ENCODE assay signal across 27 cellular contexts in genomic region chr5:68086443-68086842, GRCh38.
A peak's percentile ranks its signal among the peaks of the same experiment; 100 is the strongest.
DNase-seq lines count a peak whose midpoint lies in the region; ATAC-seq, FAIRE-seq and TF ChIP-seq lines count a peak whose summit lies in the region.
"Had no signal": no experiment of that assay in that cellular context is flagged by ENCODE, and none has a peak within 500 bp of the region (broad histone marks: within the 10 kb centered on the region; RNA-seq: fewer than 3 reads in every experiment).

No MANE protein-coding gene starts in this region.

- intact Hi-C loops in right lobe of liver (cut with DNase I), result no loop called here
- intact Hi-C loops in HepG2 (cut with micrococcal nuclease; ENCODE audit: unreplicated experiment), result loop anchor here (2.0 kb wide), 1 partner anchor 482 kb away; no protein-coding TSS in a partner anchor
- intact Hi-C loops in psoas muscle (cut with DNase I), result no loop called here

- WGBS in right lobe of liver (ENCODE audit: insufficient coverage, low coverage, low lambda C conversion rate, missing lambda C conversion rate), result 80% methylated on average over 7 of the region's 7 CpGs
- 41% methylated on average over 7 of the region's 7 CpGs for WGBS in HepG2 (ENCODE audit: low lambda C conversion rate)
- WGBS in psoas muscle, 3 donors, result 49 to 61% (median 55%) methylated on average over 7 of the region's 7 CpGs

- H3K27me3 ChIP-seq in right lobe of liver (no peaks in the 10 kb centered on the region), HepG2 (ENCODE audit: control insufficient read depth in 1 of 2, insufficient read depth in 2 of 2, low read length in 2 of 2) (no peaks in the 10 kb centered on the region; a peak in 2 of 5 replicates), psoas muscle (ENCODE audit: insufficient read depth in 3 of 3, low read length in 2 of 3) (no peaks in the 10 kb centered on the region), brain microvascular endothelial cell (replicated peaks) (no peaks in the 10 kb centered on the region)
- H3K27me3 ChIP-seq: pancreas, tibial artery had no signal

- no TSS peak for BruUV-seq in HepG2 (replicated peaks; lab: Mats Ljungman, UMichigan)

- H3K79me2 ChIP-seq in HepG2 (ENCODE audit: insufficient read depth, low read length), result no peaks in the 10 kb centered on the region

- in situ Hi-C loops in HepG2 (cut with HindIII; ENCODE audit: extremely low pct_ligation_motif_present, low pct_unique_long_range_greater_than_20kb), result no loop called here
- in situ Hi-C loops in brain microvascular endothelial cell (cut with HindIII; ENCODE audit: low pct_ligation_motif_present, low sequenced_read_pairs), result no loop called here

- H3K27ac ChIP-seq in right lobe of liver (no peak overlapping the region), HepG2 (ENCODE audit: extremely low read length, insufficient read depth, low read length) (no peak overlapping the region), psoas muscle (peak overlapping the region; percentile 6), brain microvascular endothelial cell (no peak overlapping the region)
- H3K27ac ChIP-seq: pancreas, RWPE1, tibial artery had no signal

- TF ChIP-seq RAD21 in HepG2 (CRISPR knock-in tag; IDR thresholded peaks at IDR 0.05), result no peak

- H3K4me2 ChIP-seq in HepG2 (ENCODE audit: low read depth, low read length), result no peak overlapping the region
- H3K4me2 ChIP-seq: SK-N-SH had no signal

- CTCF ChIA-PET in HepG2 (lab: Yijun Ruan, JAX; ENCODE audit: low intra/inter-chr PET ratio, low total read pairs), result no interaction called here

- ATAC-seq in right lobe of liver (peak in 3 of 4 donors; percentile 37 to 56 (median 39)), HepG2 (no peak), psoas muscle (peak in 2 of 4 donors; percentile 10 to 20)
- ATAC-seq: activated naive CD4-positive, alpha-beta T cell treated with anti-CD3 and anti-CD28 coated beads, Interleukin-2, amount 50 U/mL, for 72 hours; CD8-positive, alpha-beta T cell; T-helper 17 cell had no signal

- POLR2A ChIA-PET in HepG2 (lab: Yijun Ruan, JAX), result no interaction called here

- H3K9me3 ChIP-seq in right lobe of liver, result no peaks in the 10 kb centered on the region
- H3K9me3 ChIP-seq in HepG2 (ENCODE audit: low read length), result no peaks in the 10 kb centered on the region
- no peaks in the 10 kb centered on the region for H3K9me3 ChIP-seq in psoas muscle
- H3K9me3 ChIP-seq: mucosa of descending colon, pancreas, SK-N-SH had no signal

- H3K36me3 ChIP-seq in right lobe of liver (no peaks in the 10 kb centered on the region), HepG2 (replicated peaks in 1 of 2; ENCODE audit: control insufficient read depth in 1 of 2, insufficient read depth in 2 of 2, low read length in 2 of 2) (no peaks in the 10 kb centered on the region), psoas muscle (ENCODE audit: insufficient read depth in 1 of 2, low read depth in 1 of 2) (no peaks in the 10 kb centered on the region), brain microvascular endothelial cell (replicated peaks) (no peaks in the 10 kb centered on the region)
- H3K36me3 ChIP-seq: pancreas, tibial artery had no signal

- no peak for FAIRE-seq in HepG2 (lab: Jason Lieb, UNC)
- FAIRE-seq: A204.1, pancreas had no signal

- TF ChIP-seq CTCF in right lobe of liver (IDR thresholded peaks at IDR 0.05) (no peak), HepG2 (CRISPR knock-in tag; IDR thresholded peaks at IDR 0.05) (no peak), fibroblast of the aortic adventitia (IDR thresholded peaks at IDR 0.05; ENCODE audit: insufficient read depth, low read length) (no peak), psoas muscle (IDR thresholded peaks at IDR 0.05) (no peak), brain microvascular endothelial cell (IDR thresholded peaks at IDR 0.05; ENCODE audit: low read depth, low read length, missing control alignments) (no peak)

- H3K4me3 ChIP-seq in right lobe of liver, result no peak overlapping the region
- H3K4me3 ChIP-seq in HepG2 (replicated peaks in 1 of 3; ENCODE audit: insufficient read depth in 1 of 3, low read depth in 2 of 3, low read length in 3 of 3), result no peak overlapping the region
- no peak overlapping the region for H3K4me3 ChIP-seq in fibroblast of the aortic adventitia (ENCODE audit: low read depth, low read length)
- H3K4me3 ChIP-seq in psoas muscle, result no peak overlapping the region
- no peak overlapping the region for H3K4me3 ChIP-seq in brain microvascular endothelial cell (ENCODE audit: low read depth, low read length)
- H3K4me3 ChIP-seq: lung, mucosa of descending colon, pancreas, tibial artery had no signal

- peaks cover 0 to 12% (median 5%) of the 10 kb centered on the region in 4 donors for H3K4me1 ChIP-seq in right lobe of liver
- H3K4me1 ChIP-seq in HepG2 (ENCODE audit: insufficient read depth, low read length), result no peaks in the 10 kb centered on the region
- peaks cover 13% of the 10 kb centered on the region for H3K4me1 ChIP-seq in psoas muscle
- H3K4me1 ChIP-seq: pancreas had no signal

- DNase-seq in right lobe of liver (no peak), HepG2 (ENCODE audit: low spot score) (no peak), fibroblast of the aortic adventitia (ENCODE audit: low read depth) (peak; percentile 8), psoas muscle (no peak), NCI-H187 treated with DMSO at 0.1 percent for 48 hours (lab: John Stamatoyannopoulos, UW) (no peak), brain microvascular endothelial cell (no peak), pons (ENCODE audit: low spot score) (no peak), RKO (ENCODE audit: low spot score) (no peak)
- DNase-seq: activated CD4-positive, alpha-beta memory T cell treated with anti-CD3 and anti-CD28 coated beads, Interleukin-2, amount 10 ng/mL, durations not matched to agents 7 days and 5 days; activated CD4-positive, alpha-beta T cell treated with anti-CD3 and anti-CD28 coated beads for 1 hour; activated CD8-positive, alpha-beta memory T cell treated with anti-CD3 and anti-CD28 coated beads, Interleukin-2, amount 50 U/mL, for 48 hours; CD8-positive, alpha-beta T cell; central memory CD4-positive, alpha-beta T cell; H7; islet precursor cell; NCI-H1105 treated with DMSO at 0.1 percent for 48 hours; NCI-H2029 treated with DMSO at 0.1 percent for 48 hours; NCI-H748 treated with DMSO at 0.1 percent for 48 hours; SK-N-SH; T-helper 17 cell had no signal

- H4K20me1 ChIP-seq in HepG2 (ENCODE audit: insufficient read depth, low read length), result no peaks in the 10 kb centered on the region

- TF ChIP-seq POLR2A in right lobe of liver (IDR thresholded peaks at IDR 0.05) (no peak), HepG2 (IDR thresholded peaks at IDR 0.05; ENCODE audit: insufficient read depth in 1 of 2, low read depth in 2 of 2, low read length in 2 of 2) (no peak)

- H2AFZ ChIP-seq in HepG2 (ENCODE audit: low read length), result no peak overlapping the region

- no peak overlapping the region for H3K9ac ChIP-seq in HepG2 (ENCODE audit: insufficient read depth, low read depth, low read length)
- H3K9ac ChIP-seq: SK-N-SH had no signal

- TF ChIP-seq EP300 in HepG2 (IDR thresholded peaks at IDR 0.05; ENCODE audit: low read depth in 2 of 2, low read length in 2 of 2) (no peak), HepG2 (CRISPR knock-in tag; IDR thresholded peaks at IDR 0.05; ENCODE audit: borderline replicate concordance) (no peak)

TF ChIP-seq in HepG2, 621 proteins besides CTCF, POLR2A, EP300 and RAD21 (continues in another document):
- TF ChIP-seq ELF4 (CRISPR knock-in tag; IDR thresholded peaks at IDR 0.05; ENCODE audit: borderline replicate concordance) (no peak), ZUFSP (CRISPR knock-in tag; IDR thresholded peaks at IDR 0.05; ENCODE audit: borderline replicate concordance) (no peak), MTF2 (CRISPR knock-in tag; IDR thresholded peaks at IDR 0.05; ENCODE audit: borderline replicate concordance) (no peak), ZNF761 (CRISPR knock-in tag; conservative IDR thresholded peaks at IDR 0.05) (no peak), GLI4 (CRISPR knock-in tag; IDR thresholded peaks at IDR 0.05; ENCODE audit: borderline replicate concordance) (no peak), UBTF (CRISPR knock-in tag; IDR thresholded peaks at IDR 0.05) (no peak)
